Comparison of ENCODE assay signal across 15 cellular contexts in genomic region chr13:51420681-51421476, GRCh38. TPM values are rescaled to one million over a fixed set of nuclear protein-coding genes. Genes with fewer than 3 reads are reported as not detected.
DNase-seq lines count a peak whose midpoint lies in the region; ATAC-seq, FAIRE-seq and TF ChIP-seq lines count a peak whose summit lies in the region.
"Had no signal": no experiment of that assay in that cellular context is flagged by ENCODE, and none has a peak within 500 bp of the region (broad histone marks: within the 10 kb centered on the region; RNA-seq: fewer than 3 reads in every experiment).

No MANE protein-coding gene starts in this region.

- no peak overlapping the region for H3K23ac ChIP-seq in H1 (ENCODE audit: insufficient read length)

- H3K9ac ChIP-seq in H1 (replicated peaks in 1 of 4; ENCODE audit: extremely low read depth in 1 of 4, low read depth in 3 of 4, low read length in 3 of 4): no peak overlapping the region

- H3K79me2 ChIP-seq in H1 (ENCODE audit: control insufficient read depth in 1 of 2, insufficient read depth in 2 of 2, low read length in 2 of 2): peaks cover 0 to 88% of the 10 kb centered on the region in 2 experiments; a peak in 2 of 4 replicates

- CTCF ChIA-PET in T-cell (lab: Charles Lee) (interaction anchor here (0.5 to 1.2 kb wide), 12 partner anchors 8 to 667 kb away, joined by 3 to 8 read pairs (median 3); no protein-coding TSS in a partner anchor), H1 (lab: Charles Lee; ENCODE audit: partially characterized antibody) (interaction anchor here (0.7 to 2.0 kb wide), 5 partner anchors 29 to 376 kb away, joined by 3 to 8 read pairs (median 3); no protein-coding TSS in a partner anchor)

- no peaks in the 10 kb centered on the region for H3K27me3 Mint-ChIP-seq in activated T-cell treated with anti-CD3 and anti-CD28 coated beads, Interleukin-2, amount 50 U/mL, for 24 hours
- H3K27me3 Mint-ChIP-seq in T-cell: no peaks in the 10 kb centered on the region
- H3K27me3 Mint-ChIP-seq in stimulated activated naive CD8-positive, alpha-beta T cell treated with anti-CD3 and anti-CD28 coated beads, Interleukin-15, amount 100 ng/mL, for 72 hours: no peaks in the 10 kb centered on the region

- DNase-seq in activated T-cell treated with anti-CD3 and anti-CD28 coated beads, Interleukin-2, amount 50 U/mL, for 24 hours: no peak
- no peak for DNase-seq in activated T-cell treated with anti-CD3 and anti-CD28 coated beads, Interleukin-2, amount 50 U/mL, for 48 hours
- DNase-seq in T-cell (peak in 1 of 34 experiments; percentile 1), H1 (ENCODE audit: low read depth in 1 of 2, low spot score in 2 of 2) (no peak), NCI-H748 (lab: John Stamatoyannopoulos, UW; ENCODE audit: unreplicated experiment) (no peak), frontal cortex (ENCODE audit: low spot score in 2 of 2) (no peak), testis (no peak)
- no peak for DNase-seq in stimulated activated naive CD8-positive, alpha-beta T cell treated with anti-CD3 and anti-CD28 coated beads, Interleukin-15, amount 100 ng/mL, for 72 hours
- DNase-seq: DMS53; GOT3; hypothalamus; NCI-H2171 treated with DMSO at 0.1 percent for 48 hours; nucleus accumbens; stimulated activated CD4-positive, alpha-beta T cell treated with anti-CD3 and anti-CD28 coated beads, Interleukin-12 subunit alpha, Interleukin-12 subunit beta, amount 100 ng/mL, for 4 hours had no signal

- H3K27ac Mint-ChIP-seq in activated T-cell treated with anti-CD3 and anti-CD28 coated beads, Interleukin-2, amount 50 U/mL, for 24 hours: peak overlapping the region; percentile 87
- H3K27ac Mint-ChIP-seq in T-cell: peak overlapping the region; percentile 63 to 75
- peak overlapping the region in 1 of 2 donors; percentile 28 for H3K27ac Mint-ChIP-seq in stimulated activated naive CD8-positive, alpha-beta T cell treated with anti-CD3 and anti-CD28 coated beads, Interleukin-15, amount 100 ng/mL, for 72 hours

- no peak for TF ChIP-seq RAD21 in H1 (IDR thresholded peaks at IDR 0.05 in 1 of 2, conservative IDR thresholded peaks at IDR 0.05 in 1 of 2; ENCODE audit: low read depth in 2 of 2, low read length in 2 of 2)

- H3K4me3 ChIP-seq in H1 (ENCODE audit: extremely low read depth in 1 of 4, insufficient read depth in 2 of 4, low read depth in 3 of 4, low read length in 4 of 4) (no peak overlapping the region), testis (no peak overlapping the region)
- H3K4me3 ChIP-seq: coronary artery had no signal

- no peak overlapping the region for H3K4ac ChIP-seq in H1 (replicated peaks; ENCODE audit: insufficient read length, low read depth, low read length)

- ATAC-seq in T-cell (replicated peaks in 1 of 4): peak in 3 of 4 experiments; percentile 35 to 71 (median 52)
- peak; percentile 52 for ATAC-seq in stimulated activated naive CD8-positive, alpha-beta T cell treated with anti-CD3 and anti-CD28 coated beads, Interleukin-15, amount 100 ng/mL, for 72 hours

- no peak overlapping the region for H4K5ac ChIP-seq in H1 (ENCODE audit: insufficient read length, low read depth, low read length)

- H3K27ac ChIP-seq in H1 (ENCODE audit: low read depth, low read length): no peak overlapping the region
- no peak overlapping the region for H3K27ac ChIP-seq in testis
- H3K27ac ChIP-seq: coronary artery had no signal

- peak overlapping the region; percentile 25 for H4K91ac ChIP-seq in H1 (replicated peaks; ENCODE audit: insufficient read length, low read length)

- H3K23me2 ChIP-seq in H1 (ENCODE audit: low read depth, low read length): no peaks in the 10 kb centered on the region; the same call in 1 of the 2 replicates

- no peak overlapping the region for H3K56ac ChIP-seq in H1 (replicated peaks; ENCODE audit: insufficient read length, low read depth, low read length)

- H3K9me3 ChIP-seq in H1 (ENCODE audit: insufficient read depth in 2 of 2, low read depth in 1 of 2, low read length in 1 of 2): peaks cover 9 to 12% of the 10 kb centered on the region in 2 experiments; a peak in 3 of 4 replicates
- H3K9me3 ChIP-seq in testis: no peaks in the 10 kb centered on the region

- peaks cover 81% of the 10 kb centered on the region for H3K36me3 Mint-ChIP-seq in activated T-cell treated with anti-CD3 and anti-CD28 coated beads, Interleukin-2, amount 50 U/mL, for 24 hours (ENCODE audit: low read depth)
- peaks cover 40% of the 10 kb centered on the region for H3K36me3 Mint-ChIP-seq in T-cell

- 0 out of 2 replicates have a peak overlapping the region, but pooled peaks have one; percentile 3 for H3K18ac ChIP-seq in H1 (ENCODE audit: extremely low read depth, low read length)

- H3K27me3 ChIP-seq in H1 (replicated peaks in 1 of 4; ENCODE audit: control insufficient read depth in 3 of 4, extremely low read depth in 1 of 4, insufficient read depth in 3 of 4, low read length in 3 of 4) (no peaks in the 10 kb centered on the region), testis (no peaks in the 10 kb centered on the region)

- no peak overlapping the region; the same call in 1 of the 2 replicates for H4K8ac ChIP-seq in H1 (ENCODE audit: extremely low read depth, insufficient read depth, low read length)

- H2BK20ac ChIP-seq in H1 (ENCODE audit: low read length): no peak overlapping the region

- no peaks in the 10 kb centered on the region for H3K79me1 ChIP-seq in H1 (ENCODE audit: low read depth, low read length)

- H3K14ac ChIP-seq in H1 (ENCODE audit: insufficient read length): no peak overlapping the region

- H2BK5ac ChIP-seq in H1 (ENCODE audit: low read depth, low read length): no peak overlapping the region

- no peak overlapping the region for H2AFZ ChIP-seq in H1 (ENCODE audit: low read length)

- H2BK15ac ChIP-seq in H1 (ENCODE audit: low read length): no peak overlapping the region

- no peak for TF ChIP-seq CTCF in H1 (IDR thresholded peaks at IDR 0.05; ENCODE audit: control extremely low read depth in 1 of 3, insufficient read depth in 1 of 3, low read depth in 1 of 3, low read length in 3 of 3)
- no peak for TF ChIP-seq CTCF in testis (IDR thresholded peaks at IDR 0.05)

- POLR2A ChIA-PET in T-cell (lab: Charles Lee): interaction anchor here (0.6 to 2.5 kb wide), 8 partner anchors 10 to 453 kb away, joined by 3 to 14 read pairs (median 5); partner anchors contain the start of gene INTS6 (in 1 of the 2)
- POLR2A ChIA-PET in H1 (lab: Charles Lee; ENCODE audit: partially characterized antibody): interaction anchor here (0.6 to 1.1 kb wide), 7 partner anchors 14 to 747 kb away, joined by 3 to 5 read pairs (median 3); partner anchors contain the start of gene INTS6

- no peak overlapping the region for H3K4me2 ChIP-seq in H1 (ENCODE audit: insufficient read depth in 1 of 2, low read depth in 2 of 2, low read length in 2 of 2)

- intact Hi-C loops in testis (cut with DNase I; ENCODE audit: low total_unique reads): no loop called here

- TF ChIP-seq EP300 in H1 (IDR thresholded peaks at IDR 0.05; ENCODE audit: borderline replicate concordance in 1 of 2, low read depth in 2 of 2, low read length in 2 of 2): no peak

- no peak overlapping the region for H2BK120ac ChIP-seq in H1 (replicated peaks; ENCODE audit: low read depth, low read length)

- no peaks in the 10 kb centered on the region for H4K20me1 ChIP-seq in H1 (replicated peaks in 1 of 2; ENCODE audit: control insufficient read depth in 1 of 2, insufficient read depth in 2 of 2, low read length in 2 of 2)

- H3K4me1 ChIP-seq in H1 (replicated peaks in 1 of 4; ENCODE audit: control insufficient read depth in 3 of 4, insufficient read depth in 4 of 4, low read length in 3 of 4) (peaks cover 6 to 20% (median 11%) of the 10 kb centered on the region in 4 experiments), testis (peaks cover 5% of the 10 kb centered on the region)

- no peak overlapping the region for H2BK12ac ChIP-seq in H1 (ENCODE audit: low read depth, low read length)

- H3K4me3 Mint-ChIP-seq in activated T-cell treated with anti-CD3 and anti-CD28 coated beads, Interleukin-2, amount 50 U/mL, for 24 hours: peak overlapping the region; percentile 28
- peak overlapping the region; percentile 52 to 57 (median 55) for H3K4me3 Mint-ChIP-seq in T-cell
- H3K4me3 Mint-ChIP-seq in stimulated activated naive CD8-positive, alpha-beta T cell treated with anti-CD3 and anti-CD28 coated beads, Interleukin-15, amount 100 ng/mL, for 72 hours: peak overlapping the region; percentile 13 to 33

- FAIRE-seq in H1 (lab: Jason Lieb, UNC): peak; percentile 83
- no peak for FAIRE-seq in frontal cortex (lab: Jason Lieb, UNC)

- H3K4me1 Mint-ChIP-seq in activated T-cell treated with anti-CD3 and anti-CD28 coated beads, Interleukin-2, amount 50 U/mL, for 24 hours (ENCODE audit: low read depth): peaks cover 81% of the 10 kb centered on the region
- peaks cover 59 to 76% (median 75%) of the 10 kb centered on the region in 3 donors for H3K4me1 Mint-ChIP-seq in T-cell
- H3K4me1 Mint-ChIP-seq in stimulated activated naive CD8-positive, alpha-beta T cell treated with anti-CD3 and anti-CD28 coated beads, Interleukin-15, amount 100 ng/mL, for 72 hours: peaks cover 66% of the 10 kb centered on the region

- no peak overlapping the region for H2AK5ac ChIP-seq in H1 (ENCODE audit: low read depth, low read length)

- H3K9me3 Mint-ChIP-seq in activated T-cell treated with anti-CD3 and anti-CD28 coated beads, Interleukin-2, amount 50 U/mL, for 24 hours: peaks cover 2% of the 10 kb centered on the region
- H3K9me3 Mint-ChIP-seq in T-cell: peaks cover 1 to 10% (median 6%) of the 10 kb centered on the region in 3 donors
- H3K9me3 Mint-ChIP-seq in stimulated activated naive CD8-positive, alpha-beta T cell treated with anti-CD3 and anti-CD28 coated beads, Interleukin-15, amount 100 ng/mL, for 72 hours: peaks cover 3 to 4% of the 10 kb centered on the region in 2 donors

- 87% methylated on average over 6 of the region's 6 CpGs; no CpG with 5 or more reads in 1 of the 2 experiments for WGBS in H1 (ENCODE audit: extremely low coverage in 1 of 2, insufficient coverage in 1 of 2, insufficient read length in 1 of 2, insufficient replicate concordance in 2 of 2, low coverage in 1 of 2, low lambda C conversion rate in 2 of 2, missing lambda C conversion rate in 1 of 2), 2 experiments
- WGBS in testis, 2 donors: 78 to 83% methylated on average over 6 of the region's 6 CpGs

- TF ChIP-seq POLR2A in H1 (IDR thresholded peaks at IDR 0.05; ENCODE audit: control extremely low read depth in 1 of 2, low read depth in 2 of 2, low read length in 2 of 2) (no peak), testis (IDR thresholded peaks at IDR 0.05) (no peak)

- H3K36me3 ChIP-seq in H1 (ENCODE audit: control insufficient read depth in 2 of 4, insufficient read depth in 4 of 4, low read length in 3 of 4) (peaks cover 0 to 38% (median 18%) of the 10 kb centered on the region in 4 experiments; a peak in 5 of 8 replicates), testis (ENCODE audit: low read depth, missing control alignments) (no peaks in the 10 kb centered on the region)

RNA-seq across cellular contexts. Expression of gene INTS6, which starts 32.0 kb away (rescaled TPM):
- 10 to 100 TPM; 50.0 to 77.9 (median 58.7) TPM for total RNA-seq in T-cell
- 42.6 and 42.8 TPM in 2 replicates for total RNA-seq in H1 (2021; fragmentation: NEBNext Ultra II Directional; extraction: Animal tissue kit (Norgen Biotek cat#: 25700))
- 7.4 and 12.6 TPM in 2 replicates for polyA plus RNA-seq in H1 (2011; rRNA removed)
- polyA plus RNA-seq in H1 (2011; cell fraction: cytosol; rRNA removed): 12.2 TPM
- polyA plus RNA-seq in H1 (2011; cell fraction: nucleus; rRNA removed): 18.2 TPM
- polyA plus RNA-seq in H1 (2012, experiment 1 of 2): 16.8 to 32.2 TPM (median 20.4 TPM) in 4 replicates
- 1.5 TPM for polyA plus RNA-seq in H1 (2012, experiment 2 of 2)
- 16.3 TPM for polyA plus RNA-seq in H1 (2013, experiment 1 of 2)
- 17.7 TPM for polyA plus RNA-seq in H1 (2013, experiment 2 of 2)
- polyA minus RNA-seq in H1 (2011; rRNA and poly(A)+ RNA removed): 95.8 and 153 TPM in 2 replicates
- 25.7 TPM for polyA minus RNA-seq in H1 (2011; cell fraction: cytosol; rRNA and poly(A)+ RNA removed)
- 101 TPM for polyA minus RNA-seq in H1 (2011; cell fraction: nucleus; rRNA and poly(A)+ RNA removed)
- total RNA-seq in frontal cortex: 39.9 TPM
- total RNA-seq in testis: 100 to 1,000 TPM in 1 of 2 donors, 10 to 100 TPM in 1; 97.6 to 132 TPM
- polyA plus RNA-seq in testis (ENCODE audit: insufficient read depth, low read depth, low replicate concordance): 130 TPM
